8 cellular contexts compared by ENCODE assay signal in the genomic region with DNA sequence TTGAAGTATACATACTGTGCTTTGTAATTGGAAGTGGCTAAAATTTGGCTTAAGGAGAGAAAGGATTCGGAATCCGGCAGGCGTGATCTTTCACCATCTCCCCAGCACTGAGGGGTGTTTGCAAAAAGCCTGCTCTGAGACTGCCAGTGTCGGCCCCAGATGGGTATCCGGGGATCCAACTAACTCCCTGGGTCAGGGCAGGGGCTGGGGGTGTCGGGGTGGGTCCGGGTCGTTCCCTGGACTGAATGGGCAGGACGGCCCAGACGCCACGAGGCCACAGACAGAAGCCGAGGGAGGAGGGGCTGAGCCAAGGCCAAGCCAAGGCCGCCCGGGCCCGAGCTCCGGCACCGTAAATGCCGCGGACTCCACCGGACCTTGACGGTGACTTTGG. TPM values are rescaled to one million over a fixed set of nuclear protein-coding genes. Genes with fewer than 3 reads are reported as not detected.
A peak's percentile ranks its signal among the peaks of the same experiment; 100 is the strongest.
DNase-seq lines count a peak whose midpoint lies in the region; ATAC-seq and TF ChIP-seq lines count a peak whose summit lies in the region.

No MANE protein-coding gene starts in this region.

- H3K79me2 ChIP-seq in HCT116 (ENCODE audit: insufficient read depth, low read length): peaks cover 47% of the 10 kb centered on the region

- H3K9me3 Mint-ChIP-seq in Calu3 (ENCODE audit: low read depth, unreplicated experiment): no peaks in the 10 kb centered on the region

- POLR2A ChIA-PET in HCT116 (lab: Charles Lee): interaction anchor here (1.0 to 2.5 kb wide), 4 partner anchors 9 to 225 kb away, joined by 3 to 12 read pairs (median 8); a partner anchor contains a TSS
- POLR2A ChIA-PET in HEK293T (lab: Yijun Ruan, JAX): interaction anchor here (0.7 to 2.6 kb wide), 6 partner anchors 9 to 218 kb away, joined by 3 to 18 read pairs (median 6); a partner anchor contains a TSS

- TF ChIP-seq RAD21 in HCT116 (IDR thresholded peaks at IDR 0.05; ENCODE audit: low read depth): no peak

- H3K36me3 Mint-ChIP-seq in Calu3 (ENCODE audit: insufficient read depth, unreplicated experiment): peaks cover 61% of the 10 kb centered on the region

- no peak for TF ChIP-seq POLR2A in HCT116 (IDR thresholded peaks at IDR 0.05; ENCODE audit: borderline replicate concordance, extremely low read depth, insufficient read depth, insufficient read length)
- TF ChIP-seq POLR2A in Peyer's patch (IDR thresholded peaks at IDR 0.05): no peak

- peak overlapping the region; percentile 88 for H3K9ac ChIP-seq in HCT116 (ENCODE audit: low read length)

- DNase-seq in Calu3 (no peak), HCT116 (ENCODE audit: low read depth, low spot score) (no peak), Peyer's patch (peak in 1 of 3 donors; percentile 52), middle frontal gyrus (ENCODE audit: extremely low spot score, low spot score) (no peak), HEK293T (ENCODE audit: extremely low spot score) (no peak), NOMO-1 treated with dmso at 0.1 percent for 144 hours (lab: John Stamatoyannopoulos, UW; ENCODE audit: unreplicated experiment) (no peak)

- peak overlapping the region; percentile 68 for H3K27ac ChIP-seq in HCT116 (ENCODE audit: low read depth, low read length)
- peak overlapping the region; percentile 78 to 90 (median 84) for H3K27ac ChIP-seq in Peyer's patch

- RAD21 ChIA-PET in HCT116 (lab: Charles Lee; ENCODE audit: low non-redundant PET in 1 of 2, low total read pairs in 2 of 2, uncharacterized antibody in 2 of 2, unreplicated experiment in 2 of 2): interaction anchor here in 1 of 2 experiments (1.3 to 1.4 kb wide), 2 partner anchors 9 to 194 kb away, joined by 3 read pairs; a partner anchor contains a TSS

- H2AFZ ChIP-seq in HCT116 (ENCODE audit: low read depth, low read length, poor library complexity, severe bottlenecking): no peak overlapping the region
- no peak overlapping the region for H2AFZ ChIP-seq in neuron (ENCODE audit: low read depth, low read length)

- peaks cover 41% of the 10 kb centered on the region for H3K4me1 Mint-ChIP-seq in Calu3 (ENCODE audit: low read depth, unreplicated experiment)

- H3K27me3 ChIP-seq in HCT116 (ENCODE audit: insufficient read depth, low read length) (no peaks in the 10 kb centered on the region), Peyer's patch (no peaks in the 10 kb centered on the region), neuron (ENCODE audit: insufficient read depth, low read length) (no peaks in the 10 kb centered on the region)

- H3K9me2 ChIP-seq in HCT116 (ENCODE audit: insufficient read depth): no peaks in the 10 kb centered on the region

- peak; percentile 54 for ATAC-seq in HCT116
- ATAC-seq in esophagus mucosa: peak; percentile 44

- peak overlapping the region; percentile 97 for H3K4me2 ChIP-seq in HCT116 (ENCODE audit: low read length)

- intact Hi-C loops in Calu3 (cut with micrococcal nuclease; ENCODE audit: unreplicated experiment) (no loop called here), HCT116 (cut with micrococcal nuclease) (loop anchor here (2.0 kb wide), 2 partner anchors 224 to 518 kb away; a partner anchor contains a TSS)

- TF ChIP-seq CTCF in Calu3 (IDR thresholded peaks at IDR 0.05; ENCODE audit: unreplicated experiment) (no peak), HCT116 (IDR thresholded peaks at IDR 0.05 in 2 of 3, conservative IDR thresholded peaks at IDR 0.05 in 1 of 3; ENCODE audit: borderline replicate concordance in 1 of 3, insufficient read depth in 1 of 3, low read depth in 2 of 3, low read length in 2 of 3) (no peak), Peyer's patch (IDR thresholded peaks at IDR 0.05) (no peak)

- H4K20me1 ChIP-seq in HCT116 (ENCODE audit: insufficient read depth): no peaks in the 10 kb centered on the region; the same call in 1 of the 2 replicates

- no TSS peak for BruUV-seq in Calu3 (replicated peaks; lab: Mats Ljungman, UMichigan)
- no TSS peak for BruUV-seq in HCT116 (replicated peaks; lab: Mats Ljungman, UMichigan)

- H3K4me3 ChIP-seq in HCT116 (replicated peaks in 1 of 2; ENCODE audit: low read depth in 1 of 2, low read length in 2 of 2) (peak overlapping the region; percentile 85 to 97), Peyer's patch (peak overlapping the region; percentile 62 to 85 (median 79)), neuron (ENCODE audit: low read length) (peak overlapping the region; percentile 99)

- H3K4me1 ChIP-seq in HCT116 (ENCODE audit: control insufficient read depth in 1 of 2, insufficient read depth in 2 of 2, low read length in 2 of 2): peaks cover 4 to 14% of the 10 kb centered on the region in 2 experiments; a peak in 3 of 4 replicates
- H3K4me1 ChIP-seq in Peyer's patch: peaks cover 0 to 29% (median 13%) of the 10 kb centered on the region in 4 donors
- H3K4me1 ChIP-seq in neuron (ENCODE audit: insufficient read depth, low read length): peaks cover 17% of the 10 kb centered on the region

- peaks cover 23 to 31% of the 10 kb centered on the region in 2 experiments for H3K36me3 ChIP-seq in HCT116 (ENCODE audit: control insufficient read depth in 1 of 2, insufficient read depth in 2 of 2, low read length in 2 of 2)
- H3K36me3 ChIP-seq in Peyer's patch: peaks cover 0 to 41% (median 7%) of the 10 kb centered on the region in 3 donors
- peaks cover 28% of the 10 kb centered on the region for H3K36me3 ChIP-seq in neuron (ENCODE audit: insufficient read depth, low read length)

- CTCF ChIA-PET in Calu3 (lab: Charles Lee): interaction anchor here (0.5 to 1.6 kb wide), 4 partner anchors 9 to 217 kb away, joined by 3 to 10 read pairs (median 4); a partner anchor contains a TSS
- CTCF ChIA-PET in HCT116 (lab: Charles Lee): interaction anchor here (2.3 kb wide), 1 partner anchor 9 kb away, joined by 23 read pairs; no protein-coding TSS in a partner anchor
- CTCF ChIA-PET in HEK293T (lab: Yijun Ruan, JAX): interaction anchor here (1.1 kb wide), 1 partner anchor 9 kb away, joined by 6 read pairs; no protein-coding TSS in a partner anchor

- H3K27ac Mint-ChIP-seq in Calu3 (ENCODE audit: unreplicated experiment): peak overlapping the region; percentile 90

- H3K27me3 Mint-ChIP-seq in Calu3 (ENCODE audit: unreplicated experiment): no peaks in the 10 kb centered on the region

- H3K4me3 Mint-ChIP-seq in Calu3 (ENCODE audit: low read depth, unreplicated experiment): peak overlapping the region; percentile 91

- H3K9me3 ChIP-seq in HCT116 (ENCODE audit: control insufficient read depth in 1 of 2, insufficient read depth in 1 of 2, low read depth in 1 of 2, low read length in 2 of 2): no peaks in the 10 kb centered on the region
- no peaks in the 10 kb centered on the region for H3K9me3 ChIP-seq in Peyer's patch
- no peaks in the 10 kb centered on the region for H3K9me3 ChIP-seq in neuron (ENCODE audit: low read length)

TF ChIP-seq in HCT116, 20 proteins besides CTCF, POLR2A, EP300 and RAD21:
- TF ChIP-seq, protein P1, sequence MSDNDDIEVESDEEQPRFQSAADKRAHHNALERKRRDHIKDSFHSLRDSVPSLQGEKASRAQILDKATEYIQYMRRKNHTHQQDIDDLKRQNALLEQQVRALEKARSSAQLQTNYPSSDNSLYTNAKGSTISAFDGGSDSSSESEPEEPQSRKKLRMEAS (IDR thresholded peaks at IDR 0.05): peak; percentile 34; the same call in 1 of the 2 replicates
- TF ChIP-seq SP1 (IDR thresholded peaks at IDR 0.05; ENCODE audit: low read depth): no peak
TF ChIP-seq in HCT116: peak in this region for 1.

TF ChIP-seq in HEK293T, 16 proteins besides CTCF, POLR2A, EP300 and RAD21:
- TF ChIP-seq NFRKB (IDR thresholded peaks at IDR 0.05) (no peak), SP1 (IDR thresholded peaks at IDR 0.05) (no peak), TARDBP (IDR thresholded peaks at IDR 0.05) (no peak), FOXM1 (IDR thresholded peaks at IDR 0.05; ENCODE audit: borderline replicate concordance) (no peak), FOXA1 (IDR thresholded peaks at IDR 0.05) (no peak), BHLHE40 (IDR thresholded peaks at IDR 0.05; ENCODE audit: borderline replicate concordance) (no peak), LEF1 (IDR thresholded peaks at IDR 0.05; ENCODE audit: borderline replicate concordance) (no peak), FOXK2 (IDR thresholded peaks at IDR 0.05) (no peak), ZNF384 (IDR thresholded peaks at IDR 0.05) (no peak)
- TF ChIP-seq, protein P2, sequence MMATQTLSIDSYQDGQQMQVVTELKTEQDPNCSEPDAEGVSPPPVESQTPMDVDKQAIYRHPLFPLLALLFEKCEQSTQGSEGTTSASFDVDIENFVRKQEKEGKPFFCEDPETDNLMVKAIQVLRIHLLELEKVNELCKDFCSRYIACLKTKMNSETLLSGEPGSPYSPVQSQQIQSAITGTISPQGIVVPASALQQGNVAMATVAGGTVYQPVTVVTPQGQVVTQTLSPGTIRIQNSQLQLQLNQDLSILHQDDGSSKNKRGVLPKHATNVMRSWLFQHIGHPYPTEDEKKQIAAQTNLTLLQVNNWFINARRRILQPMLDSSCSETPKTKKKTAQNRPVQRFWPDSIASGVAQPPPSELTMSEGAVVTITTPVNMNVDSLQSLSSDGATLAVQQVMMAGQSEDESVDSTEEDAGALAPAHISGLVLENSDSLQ (IDR thresholded peaks at IDR 0.05): no peak

RNA-seq across cellular contexts. Expression of a gene that starts 0.3 kb away (rescaled TPM):
- total RNA-seq in Calu3 (2022) (682 and 690 TPM in 2 replicates), HCT116 (2021; ENCODE audit: unreplicated experiment) (453 TPM), Peyer's patch (100 to 1,000 TPM; 120 to 244 (median 200) TPM), esophagus mucosa (260 TPM)
- 608 and 683 TPM in 2 replicates for polyA plus RNA-seq in HCT116 (2012)

RNA-seq across cellular contexts. Expression of a gene that starts 10.9 kb away (rescaled TPM):
- 1.3 and 1.6 TPM in 2 replicates for total RNA-seq in Calu3 (2022)
- total RNA-seq in HCT116 (2021; ENCODE audit: unreplicated experiment): 6.3 TPM
- 3.3 and 4.0 TPM in 2 replicates for polyA plus RNA-seq in HCT116 (2012)
- total RNA-seq in Peyer's patch: 10 to 100 TPM in 1 of 4 donors, under 1 TPM in 2, not detected in 1; 0.38 to 13.2 (median 0.40) TPM
- total RNA-seq in esophagus mucosa: 0.28 TPM
